Comparison of ENCODE assay signal across 18 cellular contexts in the genomic region with DNA sequence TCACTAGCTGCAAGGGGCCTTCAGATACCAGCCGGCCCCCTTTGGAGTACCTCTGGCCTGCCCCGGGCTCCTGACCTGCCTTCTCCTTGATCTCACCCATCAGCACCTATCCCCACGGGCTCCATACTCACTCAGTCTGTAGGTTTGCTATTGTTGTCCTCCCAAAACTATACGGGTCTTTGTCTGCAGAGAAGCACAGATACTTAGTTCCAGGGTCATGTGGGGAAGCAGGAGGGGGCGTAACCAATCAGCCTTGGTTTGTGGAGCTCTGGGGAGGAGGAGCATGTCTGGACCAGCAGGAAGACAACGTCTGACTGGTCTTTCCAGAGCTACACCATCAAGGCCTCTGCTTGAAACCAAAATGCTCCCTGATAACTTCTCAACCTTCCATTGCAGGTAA. TPM values are rescaled to one million over a fixed set of nuclear protein-coding genes. Genes with fewer than 3 reads are reported as not detected.
DNase-seq lines count a peak whose midpoint lies in the region; ATAC-seq, FAIRE-seq and TF ChIP-seq lines count a peak whose summit lies in the region.
"Had no signal": no experiment of that assay in that cellular context is flagged by ENCODE, and none has a peak within 500 bp of the region (broad histone marks: within the 10 kb centered on the region; RNA-seq: fewer than 3 reads in every experiment).

No MANE protein-coding gene starts in this region.

- peaks cover 49% of the 10 kb centered on the region for H3K4me1 Mint-ChIP-seq in activated naive CD8-positive, alpha-beta T cell (ENCODE audit: low read depth)
- H3K4me1 Mint-ChIP-seq in activated naive CD8-positive, alpha-beta T cell treated with anti-CD3 and anti-CD28 coated beads, Interleukin-2, amount 50 U/mL, for 24 hours, result peaks cover 46% of the 10 kb centered on the region
- H3K4me1 Mint-ChIP-seq in stimulated activated naive B cell treated with anti-CD40 and anti-IgM and Interleukin-4, amounts not matched to agents 10 μg/mL and 1 μg/mL and 100 μg/mL, for 72 hours, result peaks cover 15 to 30% of the 10 kb centered on the region in 2 donors
- H3K4me1 Mint-ChIP-seq: mesothelial cell of epicardium had no signal

- H3K27me3 Mint-ChIP-seq in activated naive CD8-positive, alpha-beta T cell, result no peaks in the 10 kb centered on the region
- no peaks in the 10 kb centered on the region for H3K27me3 Mint-ChIP-seq in activated naive CD8-positive, alpha-beta T cell treated with anti-CD3 and anti-CD28 coated beads, Interleukin-2, amount 50 U/mL, for 24 hours
- H3K27me3 Mint-ChIP-seq in stimulated activated naive B cell treated with anti-CD40 and anti-IgM and Interleukin-4, amounts not matched to agents 10 μg/mL and 1 μg/mL and 100 μg/mL, for 72 hours, result no peaks in the 10 kb centered on the region

- H3K36me3 Mint-ChIP-seq in activated naive CD8-positive, alpha-beta T cell, result peaks cover 4% of the 10 kb centered on the region
- peaks cover 31% of the 10 kb centered on the region for H3K36me3 Mint-ChIP-seq in activated naive CD8-positive, alpha-beta T cell treated with anti-CD3 and anti-CD28 coated beads, Interleukin-2, amount 50 U/mL, for 24 hours (ENCODE audit: low read depth)
- peaks cover 35 to 48% of the 10 kb centered on the region in 2 donors for H3K36me3 Mint-ChIP-seq in stimulated activated naive B cell treated with anti-CD40 and anti-IgM and Interleukin-4, amounts not matched to agents 10 μg/mL and 1 μg/mL and 100 μg/mL, for 72 hours

- no peak for FAIRE-seq in GM19239 (lab: Jason Lieb, UNC)
- FAIRE-seq: bronchial epithelial cell had no signal

- H3K4me3 ChIP-seq in dorsolateral prefrontal cortex, result no peak overlapping the region
- H3K4me3 ChIP-seq: SJCRH30, thyroid gland had no signal

- in situ Hi-C loops in SK-MEL-5 (cut with HindIII; ENCODE audit: low pct_unique_long_range_greater_than_20kb, low sequenced_read_pairs), result no loop called here

- H3K4me3 Mint-ChIP-seq in activated naive CD8-positive, alpha-beta T cell, result peak overlapping the region; percentile 9
- no peak overlapping the region for H3K4me3 Mint-ChIP-seq in activated naive CD8-positive, alpha-beta T cell treated with anti-CD3 and anti-CD28 coated beads, Interleukin-2, amount 50 U/mL, for 24 hours
- H3K4me3 Mint-ChIP-seq in stimulated activated naive B cell treated with anti-CD40 and anti-IgM and Interleukin-4, amounts not matched to agents 10 μg/mL and 1 μg/mL and 100 μg/mL, for 72 hours, result peak overlapping the region in 1 of 2 donors; percentile 19
- H3K4me3 Mint-ChIP-seq: mesothelial cell of epicardium had no signal

- no peak for DNase-seq in activated naive CD8-positive, alpha-beta T cell treated with anti-CD3 and anti-CD28 coated beads, Interleukin-2, amount 50 U/mL, for 24 hours
- DNase-seq in SK-MEL-5 (ENCODE audit: low read depth, low spot score) (peak; percentile 30), dorsolateral prefrontal cortex (no peak), NCI-H526 treated with DMSO at 0.1 percent for 48 hours (lab: John Stamatoyannopoulos, UW) (no peak), inferior parietal cortex (ENCODE audit: extremely low spot score) (no peak), GM19239 (ENCODE audit: insufficient read length, low spot score) (no peak)
- no peak for DNase-seq in stimulated activated naive B cell treated with anti-CD40 and anti-IgM and Interleukin-4, amounts not matched to agents 10 μg/mL and 1 μg/mL and 100 μg/mL, for 72 hours
- DNase-seq: effector CD4-positive, alpha-beta T cell; NCI-H2029 treated with DMSO at 0.1 percent for 48 hours; NCI-H69; SJCRH30; stimulated activated CD4-positive, alpha-beta T cell treated with anti-CD3 and anti-CD28 coated beads, Interleukin-2, amount 100 ng/mL, for 48 hours; thyroid gland had no signal

- ATAC-seq in activated naive CD8-positive, alpha-beta T cell treated with anti-CD3 and anti-CD28 coated beads, Interleukin-2, amount 50 U/mL, for 24 hours, result no peak
- ATAC-seq in stimulated activated naive B cell treated with anti-CD40 and anti-IgM and Interleukin-4, amounts not matched to agents 10 μg/mL and 1 μg/mL and 100 μg/mL, for 72 hours (replicated peaks), result no peak
- ATAC-seq: HCT116 had no signal

- H3K27ac ChIP-seq in dorsolateral prefrontal cortex, result peak overlapping the region in 35 of 59 donors; percentile 14 to 83 (median 53)
- H3K27ac ChIP-seq: SJCRH30, thyroid gland had no signal

- TF ChIP-seq CTCF in dorsolateral prefrontal cortex (IDR thresholded peaks at IDR 0.05 in 54 of 56, conservative IDR thresholded peaks at IDR 0.05 in 2 of 56; ENCODE audit: low read depth in 1 of 56, partially characterized antibody in 56 of 56), result no peak

- H3K9me3 Mint-ChIP-seq in activated naive CD8-positive, alpha-beta T cell (ENCODE audit: low read depth), result no peaks in the 10 kb centered on the region
- H3K9me3 Mint-ChIP-seq in activated naive CD8-positive, alpha-beta T cell treated with anti-CD3 and anti-CD28 coated beads, Interleukin-2, amount 50 U/mL, for 24 hours, result no peaks in the 10 kb centered on the region
- no peaks in the 10 kb centered on the region for H3K9me3 Mint-ChIP-seq in stimulated activated naive B cell treated with anti-CD40 and anti-IgM and Interleukin-4, amounts not matched to agents 10 μg/mL and 1 μg/mL and 100 μg/mL, for 72 hours
- H3K9me3 Mint-ChIP-seq: mesothelial cell of epicardium had no signal

- intact Hi-C loops in dorsolateral prefrontal cortex (cut with DNase I), result no loop called here

- H3K27me3 ChIP-seq in dorsolateral prefrontal cortex, result no peaks in the 10 kb centered on the region
- H3K27me3 ChIP-seq: SJCRH30, thyroid gland had no signal

- peak overlapping the region; percentile 58 for H3K27ac Mint-ChIP-seq in activated naive CD8-positive, alpha-beta T cell
- no peak overlapping the region for H3K27ac Mint-ChIP-seq in activated naive CD8-positive, alpha-beta T cell treated with anti-CD3 and anti-CD28 coated beads, Interleukin-2, amount 50 U/mL, for 24 hours
- peak overlapping the region; percentile 60 for H3K27ac Mint-ChIP-seq in stimulated activated naive B cell treated with anti-CD40 and anti-IgM and Interleukin-4, amounts not matched to agents 10 μg/mL and 1 μg/mL and 100 μg/mL, for 72 hours
- H3K27ac Mint-ChIP-seq: mesothelial cell of epicardium had no signal

RNA-seq across cellular contexts. Expression of a gene that starts 15.2 kb away (rescaled TPM):
- 7.4 and 11.6 TPM in 2 replicates for total RNA-seq in SK-MEL-5 (2014; rRNA removed; shearing (Covaris generic))
- 17.2 and 24.5 TPM in 2 replicates for polyA plus RNA-seq in SK-MEL-5 (2015; cell fraction: cytosol; rRNA removed)
- 119 and 148 TPM in 2 replicates for polyA plus RNA-seq in SK-MEL-5 (2015; cell fraction: nucleus; rRNA removed)
- total RNA-seq in dorsolateral prefrontal cortex, result 100 to 1,000 TPM in 94 of 120 experiments, 10 to 100 TPM in 26; 47.1 to 833 (median 180) TPM

RNA-seq across cellular contexts. Expression of a gene that starts 22.0 kb away (rescaled TPM):
- total RNA-seq in SK-MEL-5 (2014; rRNA removed; shearing (Covaris generic)), result not detected in 2 replicates
- not detected in 2 replicates for polyA plus RNA-seq in SK-MEL-5 (2015; cell fraction: cytosol; rRNA removed)
- polyA plus RNA-seq in SK-MEL-5 (2015; cell fraction: nucleus; rRNA removed), result not detected in 2 replicates
- total RNA-seq in dorsolateral prefrontal cortex, result 1 to 10 TPM in 119 of 120 experiments, under 1 TPM in 1; 0.84 to 8.3 (median 3.3) TPM
- total RNA-seq: bronchial epithelial cell, kidney epithelial cell had no signal

RNA-seq across cellular contexts. Expression of a gene that starts 57.1 kb away (rescaled TPM):
- total RNA-seq in SK-MEL-5 (2014; rRNA removed; shearing (Covaris generic)), result 20.7 and 21.8 TPM in 2 replicates
- polyA plus RNA-seq in SK-MEL-5 (2015; cell fraction: cytosol; rRNA removed), result 77.9 and 86.7 TPM in 2 replicates
- polyA plus RNA-seq in SK-MEL-5 (2015; cell fraction: nucleus; rRNA removed), result 9.4 and 11.9 TPM in 2 replicates
- 100 to 1,000 TPM in 79 of 120 experiments, 10 to 100 TPM in 41; 56.7 to 268 (median 111) TPM for total RNA-seq in dorsolateral prefrontal cortex

RNA-seq across cellular contexts. Expression of a gene that starts 57.1 kb away (rescaled TPM):
- total RNA-seq in SK-MEL-5 (2014; rRNA removed; shearing (Covaris generic)), result 40.8 and 46.2 TPM in 2 replicates
- polyA plus RNA-seq in SK-MEL-5 (2015; cell fraction: cytosol; rRNA removed), result 98.7 and 113 TPM in 2 replicates
- polyA plus RNA-seq in SK-MEL-5 (2015; cell fraction: nucleus; rRNA removed), result 249 and 252 TPM in 2 replicates
- 100 to 1,000 TPM in 2 of 120 experiments, 10 to 100 TPM in 118; 44.8 to 116 (median 65.6) TPM for total RNA-seq in dorsolateral prefrontal cortex
